Comparison of ENCODE assay signal across 13 cellular contexts in the genomic region with DNA sequence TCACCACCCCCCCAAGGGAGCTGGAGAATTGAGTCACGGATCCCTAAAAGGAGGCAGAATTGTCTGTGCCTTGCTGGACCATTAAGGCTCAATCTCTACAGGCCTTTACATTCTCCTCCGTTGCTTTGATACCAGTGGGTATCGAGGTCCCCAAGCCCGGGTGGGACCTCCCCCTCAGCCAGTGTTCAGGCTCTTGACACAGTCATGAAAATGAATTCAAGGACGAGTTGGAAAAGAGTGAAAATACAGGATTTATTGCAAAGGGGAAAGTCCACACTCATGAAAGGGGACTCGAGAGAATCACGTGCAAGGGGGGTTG. TPM values are rescaled to one million over a fixed set of nuclear protein-coding genes. Genes with fewer than 3 reads are reported as not detected.
DNase-seq lines count a peak whose midpoint lies in the region; ATAC-seq and TF ChIP-seq lines count a peak whose summit lies in the region.
"Had no signal": no experiment of that assay in that cellular context is flagged by ENCODE, and none has a peak within 500 bp of the region (broad histone marks: within the 10 kb centered on the region; RNA-seq: fewer than 3 reads in every experiment).

No MANE protein-coding gene starts in this region.

- H3K27me3 ChIP-seq in cardiac muscle cell, result no peaks in the 10 kb centered on the region
- no peaks in the 10 kb centered on the region for H3K27me3 ChIP-seq in upper lobe of left lung

- H3K4me3 ChIP-seq in cardiac muscle cell (no peak overlapping the region), upper lobe of left lung (peak overlapping the region in 1 of 4 donors; percentile 3)

- peak overlapping the region; percentile 65 for H3K27ac Mint-ChIP-seq in activated CD8-positive, alpha-beta T cell treated with anti-CD3 and anti-CD28 coated beads, Interleukin-2, amount 10 ng/mL, durations not matched to agents 7 days and 5 days
- peak overlapping the region in 3 of 6 donors; percentile 34 to 72 (median 64) for H3K27ac Mint-ChIP-seq in immature natural killer cell
- H3K27ac Mint-ChIP-seq in mesothelial cell of epicardium, result no peak overlapping the region
- H3K27ac Mint-ChIP-seq: CD8-positive, alpha-beta T cell had no signal

- no peaks in the 10 kb centered on the region for H3K9me3 Mint-ChIP-seq in activated CD8-positive, alpha-beta T cell treated with anti-CD3 and anti-CD28 coated beads, Interleukin-2, amount 10 ng/mL, durations not matched to agents 7 days and 5 days (ENCODE audit: insufficient read depth)
- H3K9me3 Mint-ChIP-seq in immature natural killer cell, result peaks cover 0 to 2% (median 0%) of the 10 kb centered on the region in 6 donors
- peaks cover 8% of the 10 kb centered on the region for H3K9me3 Mint-ChIP-seq in mesothelial cell of epicardium
- H3K9me3 Mint-ChIP-seq: CD8-positive, alpha-beta T cell had no signal

- no peak overlapping the region for H3K4me3 Mint-ChIP-seq in activated CD8-positive, alpha-beta T cell treated with anti-CD3 and anti-CD28 coated beads, Interleukin-2, amount 10 ng/mL, durations not matched to agents 7 days and 5 days
- H3K4me3 Mint-ChIP-seq in immature natural killer cell (no peak overlapping the region), mesothelial cell of epicardium (no peak overlapping the region)
- H3K4me3 Mint-ChIP-seq: CD8-positive, alpha-beta T cell had no signal

- intact Hi-C loops in Right ventricle myocardium inferior (cut with DNase I), result no loop called here

- 90 to 92% methylated on average over 7 of the region's 7 CpGs for WGBS in upper lobe of left lung, 2 donors

- H3K4me1 ChIP-seq in cardiac muscle cell (ENCODE audit: low read depth) (peaks cover 39% of the 10 kb centered on the region), upper lobe of left lung (peaks cover 45 to 56% (median 53%) of the 10 kb centered on the region in 4 donors)

- CTCF ChIA-PET in activated CD8-positive, alpha-beta T cell treated with anti-CD3 and anti-CD28 coated beads, Interleukin-2, amount 10 ng/mL, durations not matched to agents 7 days and 5 days (lab: Charles Lee), result interaction anchor here (2.8 kb wide), 1 partner anchor 93 kb away, joined by 7 read pairs; no protein-coding TSS in a partner anchor

- no peaks in the 10 kb centered on the region for H3K9me3 ChIP-seq in cardiac muscle cell (ENCODE audit: low read depth)
- H3K9me3 ChIP-seq in upper lobe of left lung, result no peaks in the 10 kb centered on the region

- TF ChIP-seq EP300 in upper lobe of left lung (IDR thresholded peaks at IDR 0.05), result no peak

- no peak for ATAC-seq in Right ventricle myocardium inferior
- ATAC-seq in activated CD8-positive, alpha-beta T cell treated with anti-CD3 and anti-CD28 coated beads, Interleukin-2, amount 10 ng/mL, durations not matched to agents 7 days and 5 days, result no peak
- ATAC-seq in upper lobe of left lung (ENCODE audit: low FRiP score in 2 of 2), result no peak
- ATAC-seq in HG02852 (IDR thresholded peaks at IDR 0.05; ENCODE audit: unreplicated experiment), result no peak
- no peak for ATAC-seq in GM19397 (IDR thresholded peaks at IDR 0.05; ENCODE audit: unreplicated experiment)
- ATAC-seq: CD8-positive, alpha-beta T cell had no signal

- no peaks in the 10 kb centered on the region for H3K27me3 Mint-ChIP-seq in activated CD8-positive, alpha-beta T cell treated with anti-CD3 and anti-CD28 coated beads, Interleukin-2, amount 10 ng/mL, durations not matched to agents 7 days and 5 days (ENCODE audit: low read depth)
- H3K27me3 Mint-ChIP-seq in immature natural killer cell (ENCODE audit: low read depth in 3 of 3), result peaks cover 19 to 57% (median 45%) of the 10 kb centered on the region in 3 donors
- H3K27me3 Mint-ChIP-seq in mesothelial cell of epicardium (ENCODE audit: low read depth), result no peaks in the 10 kb centered on the region

- TF ChIP-seq POLR2A in upper lobe of left lung (IDR thresholded peaks at IDR 0.05), result no peak

- DNase-seq in cardiac muscle cell (ENCODE audit: low read depth in 1 of 2, low spot score in 1 of 2), result no peak
- no peak for DNase-seq in Right ventricle myocardium inferior (ENCODE audit: missing footprints)
- no peak for DNase-seq in activated CD8-positive, alpha-beta T cell treated with anti-CD3 and anti-CD28 coated beads, Interleukin-2, amount 10 ng/mL, durations not matched to agents 7 days and 5 days
- DNase-seq in immature natural killer cell, result peak in 2 of 3 donors; percentile 14 to 23
- no peak for DNase-seq in upper lobe of left lung
- no peak for DNase-seq in mesothelial cell of epicardium (ENCODE audit: low spot score in 2 of 2, unreplicated experiment in 2 of 2)
- DNase-seq: CD8-positive, alpha-beta T cell; foreskin melanocyte; NCI-H1105 treated with DMSO at 0.1 percent for 48 hours; NCI-H82 had no signal

- H3K36me3 ChIP-seq in cardiac muscle cell, result peaks cover 13% of the 10 kb centered on the region
- H3K36me3 ChIP-seq in upper lobe of left lung, result peaks cover 9 to 54% (median 44%) of the 10 kb centered on the region in 4 donors

- H3K27ac ChIP-seq in cardiac muscle cell, result peak overlapping the region; percentile 22
- peak overlapping the region; percentile 46 to 100 (median 100) for H3K27ac ChIP-seq in upper lobe of left lung

- peaks cover 51% of the 10 kb centered on the region for H3K4me1 Mint-ChIP-seq in activated CD8-positive, alpha-beta T cell treated with anti-CD3 and anti-CD28 coated beads, Interleukin-2, amount 10 ng/mL, durations not matched to agents 7 days and 5 days (ENCODE audit: low read depth)
- H3K4me1 Mint-ChIP-seq in immature natural killer cell (peaks cover 33 to 34% of the 10 kb centered on the region in 2 donors), mesothelial cell of epicardium (peaks cover 35% of the 10 kb centered on the region)

- H3K36me3 Mint-ChIP-seq in activated CD8-positive, alpha-beta T cell treated with anti-CD3 and anti-CD28 coated beads, Interleukin-2, amount 10 ng/mL, durations not matched to agents 7 days and 5 days (ENCODE audit: low read depth), result peaks cover 52% of the 10 kb centered on the region
- H3K36me3 Mint-ChIP-seq in immature natural killer cell (peaks cover 18 to 25% (median 18%) of the 10 kb centered on the region in 3 donors), mesothelial cell of epicardium (peaks cover 34% of the 10 kb centered on the region)

- TF ChIP-seq CTCF in cardiac muscle cell (IDR thresholded peaks at IDR 0.05; ENCODE audit: low read depth, low read length) (no peak), upper lobe of left lung (IDR thresholded peaks at IDR 0.05) (no peak), mesothelial cell of epicardium (IDR thresholded peaks at IDR 0.05; ENCODE audit: unreplicated experiment) (no peak)

- POLR2A ChIA-PET in activated CD8-positive, alpha-beta T cell treated with anti-CD3 and anti-CD28 coated beads, Interleukin-2, amount 10 ng/mL, durations not matched to agents 7 days and 5 days (lab: Charles Lee), result interaction anchor here (3.8 kb wide), 1 partner anchor 23 kb away, joined by 13 read pairs; a partner anchor contains a TSS

RNA-seq across cellular contexts. Expression of a gene that starts 5.6 kb away (rescaled TPM):
- total RNA-seq in cardiac muscle cell (54.1 and 85.1 TPM in 2 replicates), Right ventricle myocardium inferior (64.8 TPM), upper lobe of left lung (100 to 1,000 TPM in 5 of 6 donors, 10 to 100 TPM in 1; 96.2 to 194 (median 114) TPM), mesothelial cell of epicardium (158 to 170 TPM (median 158 TPM) in 3 replicates)
- polyA plus RNA-seq in cardiac muscle cell (87.6 and 95.7 TPM in 2 replicates), immature natural killer cell (100 to 1,000 TPM in 1 of 3 donors, 10 to 100 TPM in 2; 41.7 to 149 (median 48.8) TPM)
- 100 to 1,000 TPM; 104 to 124 TPM for total RNA-seq in activated CD8-positive, alpha-beta T cell treated with anti-CD3 and anti-CD28 coated beads, Interleukin-2, amount 10 ng/mL, durations not matched to agents 7 days and 5 days

RNA-seq across cellular contexts. Expression of a gene that starts 9.4 kb away (rescaled TPM):
- total RNA-seq in cardiac muscle cell, result 22.5 and 27.1 TPM in 2 replicates
- polyA plus RNA-seq in cardiac muscle cell, result 29.4 and 37.1 TPM in 2 replicates
- total RNA-seq in Right ventricle myocardium inferior, result 23.8 TPM
- 1 to 10 TPM; 4.4 to 4.6 TPM for total RNA-seq in activated CD8-positive, alpha-beta T cell treated with anti-CD3 and anti-CD28 coated beads, Interleukin-2, amount 10 ng/mL, durations not matched to agents 7 days and 5 days
- 1 to 10 TPM; 3.0 to 5.9 (median 4.8) TPM for polyA plus RNA-seq in immature natural killer cell
- 10 to 100 TPM in 5 of 6 donors, 1 to 10 TPM in 1; 6.3 to 34.9 (median 21.2) TPM for total RNA-seq in upper lobe of left lung
- total RNA-seq in mesothelial cell of epicardium, result 25.7 to 28.6 TPM (median 26.9 TPM) in 3 replicates

RNA-seq across cellular contexts. Expression of a gene that starts 20.7 kb away (rescaled TPM):
- total RNA-seq in cardiac muscle cell (0.25 and 2.0 TPM in 2 replicates), Right ventricle myocardium inferior (not detected), upper lobe of left lung (1 to 10 TPM in 1 of 6 donors, under 1 TPM in 2, not detected in 3; 0.30 to 4.9 (median 0.86) TPM), mesothelial cell of epicardium (0.38 to 1.4 TPM (median 0.84 TPM) in 3 replicates)
- polyA plus RNA-seq in cardiac muscle cell (0.26 and 1.0 TPM in 2 replicates), immature natural killer cell (not detected)
- total RNA-seq in activated CD8-positive, alpha-beta T cell treated with anti-CD3 and anti-CD28 coated beads, Interleukin-2, amount 10 ng/mL, durations not matched to agents 7 days and 5 days, result not detected
- total RNA-seq: CD8-positive, alpha-beta T cell; lower leg skin had no signal

RNA-seq across cellular contexts. Expression of a gene that starts 22.3 kb away (rescaled TPM):
- total RNA-seq in cardiac muscle cell (274 and 337 TPM in 2 replicates), Right ventricle myocardium inferior (246 TPM), upper lobe of left lung (100 to 1,000 TPM; 278 to 463 (median 341) TPM), mesothelial cell of epicardium (152 to 159 TPM (median 159 TPM) in 3 replicates)
- polyA plus RNA-seq in cardiac muscle cell (230 and 290 TPM in 2 replicates), immature natural killer cell (100 to 1,000 TPM in 1 of 3 donors, 10 to 100 TPM in 2; 76.7 to 219 (median 89.7) TPM)
- total RNA-seq in activated CD8-positive, alpha-beta T cell treated with anti-CD3 and anti-CD28 coated beads, Interleukin-2, amount 10 ng/mL, durations not matched to agents 7 days and 5 days, result 100 to 1,000 TPM; 229 to 236 TPM

RNA-seq across cellular contexts. Expression of a gene that starts 41.6 kb away (rescaled TPM):
- 27.5 and 43.1 TPM in 2 replicates for total RNA-seq in cardiac muscle cell
- 31.7 and 35.1 TPM in 2 replicates for polyA plus RNA-seq in cardiac muscle cell
- total RNA-seq in Right ventricle myocardium inferior, result 1.0 TPM
- total RNA-seq in activated CD8-positive, alpha-beta T cell treated with anti-CD3 and anti-CD28 coated beads, Interleukin-2, amount 10 ng/mL, durations not matched to agents 7 days and 5 days, result 1 to 10 TPM in 1 of 2 experiments, under 1 TPM in 1; 0.89 to 1.1 TPM
- not detected for polyA plus RNA-seq in immature natural killer cell
- 10 to 100 TPM; 13.8 to 65.0 (median 28.5) TPM for total RNA-seq in upper lobe of left lung
- 22.9 to 29.6 TPM (median 27.1 TPM) in 3 replicates for total RNA-seq in mesothelial cell of epicardium

Comparison
In these comparisons a context has a peak if more than half of its experiments do, and no peak if none do; other contexts are left out.
1. DNase-seq: peak in immature natural killer cell (2 of 3); none in cardiac muscle cell (0 of 2), Right ventricle myocardium inferior (single experiment), activated CD8-positive, alpha-beta T cell treated with anti-CD3 and anti-CD28 coated beads, Interleukin-2, amount 10 ng/mL, durations not matched to agents 7 days and 5 days (single experiment), upper lobe of left lung (0 of 2) and mesothelial cell of epicardium (0 of 2).